ENCODE assay signal across 7 cellular contexts in genomic region chr21:19992540-19992939, GRCh38.
"Had no signal": no experiment of that assay in that cellular context is flagged by ENCODE, and none has a peak within 500 bp of the region (broad histone marks: within the 10 kb centered on the region; RNA-seq: fewer than 3 reads in every experiment).

No MANE protein-coding gene starts in this region.

- ATAC-seq: GM23338, HepG2 had no signal

- H3K4me2 ChIP-seq: GM23338 had no signal

- H3K4me3 ChIP-seq: GM23338 had no signal

- FAIRE-seq: H1, H54, HepG2 had no signal

- H2AFZ ChIP-seq: GM23338 had no signal

- DNase-seq: H9, HCEC 1CT, KG1 had no signal
